In the genomic region with DNA sequence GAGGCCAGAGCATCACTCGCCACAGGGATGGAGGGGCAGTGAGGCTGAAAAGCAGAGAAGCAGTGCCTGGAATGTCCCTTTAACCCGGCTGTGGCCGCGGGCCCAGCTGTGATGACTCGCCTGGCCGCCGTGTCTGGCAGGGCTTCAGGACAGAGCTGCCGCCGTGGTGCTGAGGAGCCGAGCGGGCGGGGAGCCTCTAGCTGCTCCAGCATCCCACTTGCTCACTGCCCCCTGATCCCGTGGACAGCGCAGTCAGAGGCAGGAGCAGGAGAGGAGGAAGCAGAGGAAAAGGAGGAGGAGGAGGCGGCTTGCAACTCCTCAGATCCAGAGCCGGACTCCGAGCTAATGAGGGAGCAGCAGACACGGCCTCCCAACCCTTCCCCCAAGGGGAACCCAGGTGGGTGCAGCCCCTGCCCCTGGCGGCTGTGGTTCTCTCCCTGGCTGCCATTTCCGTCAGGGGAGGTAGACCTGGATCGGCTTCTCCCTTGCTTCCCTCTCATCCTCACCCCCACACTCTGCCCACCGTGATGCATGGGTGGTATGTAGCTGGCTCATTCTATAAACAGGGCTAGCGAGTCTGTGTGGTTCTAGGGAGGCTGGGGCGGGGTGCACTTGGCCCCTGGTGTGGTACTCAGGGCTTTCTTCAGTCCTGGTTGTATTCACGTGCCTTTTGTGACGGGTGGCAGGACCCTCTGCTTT, we compare ENCODE assay signal across 9 cellular contexts.
DNase-seq lines count a peak whose midpoint lies in the region; ATAC-seq, FAIRE-seq and TF ChIP-seq lines count a peak whose summit lies in the region.
"Had no signal": no experiment of that assay in that cellular context is flagged by ENCODE, and none has a peak within 500 bp of the region (broad histone marks: within the 10 kb centered on the region; RNA-seq: fewer than 3 reads in every experiment).

No MANE protein-coding gene starts in this region.

- H3K9ac ChIP-seq in astrocyte (ENCODE audit: low read length) = peak overlapping the region; percentile 45

- H3K4me1 ChIP-seq in CD8-positive, alpha-beta memory T cell (ENCODE audit: insufficient read depth, low read length) = peaks cover 3% of the 10 kb centered on the region
- peaks cover 26% of the 10 kb centered on the region for H3K4me1 ChIP-seq in astrocyte (ENCODE audit: insufficient read depth, low read length)
- no peaks in the 10 kb centered on the region for H3K4me1 ChIP-seq in effector memory CD4-positive, alpha-beta T cell (ENCODE audit: control insufficient read depth, insufficient read depth, low read length, poor library complexity, severe bottlenecking)

- no peak overlapping the region for H2AFZ ChIP-seq in astrocyte (ENCODE audit: low read depth, low read length)

- H3K36me3 Mint-ChIP-seq in CD8-positive, alpha-beta memory T cell = peaks cover 0 to 46% (median 3%) of the 10 kb centered on the region in 3 donors
- peaks cover 4% of the 10 kb centered on the region for H3K36me3 Mint-ChIP-seq in astrocyte (ENCODE audit: low read depth, unreplicated experiment)

- DNase-seq in CD8-positive, alpha-beta memory T cell = no peak
- DNase-seq in astrocyte (ENCODE audit: low read depth) = peak; percentile 84
- peak; percentile 89 for DNase-seq in left ventricle myocardium superior
- DNase-seq in pulmonary artery endothelial cell (ENCODE audit: low read depth, low spot score) = peak; percentile 55
- DNase-seq in GM10248 (ENCODE audit: extremely low spot score) = no peak
- DNase-seq in middle frontal gyrus (ENCODE audit: extremely low spot score, low spot score) = no peak
- DNase-seq in effector memory CD4-positive, alpha-beta T cell = no peak
- DNase-seq: activated CD8-positive, alpha-beta T cell treated with anti-CD3 and anti-CD28 coated beads for 36 hours had no signal

- CTCF ChIA-PET in CD8-positive, alpha-beta memory T cell (lab: Charles Lee) = no interaction called here
- CTCF ChIA-PET in GM10248 (lab: Yijun Ruan, JAX) = interaction anchor here (1.4 kb wide), 1 partner anchor 12 kb away, joined by 5 read pairs; no protein-coding TSS in a partner anchor

- FAIRE-seq in astrocyte (lab: Jason Lieb, UNC) = peak; percentile 9

- POLR2A ChIA-PET in CD8-positive, alpha-beta memory T cell (lab: Charles Lee) = no interaction called here
- POLR2A ChIA-PET in GM10248 (lab: Yijun Ruan, JAX) = no interaction called here

- peaks cover 97% of the 10 kb centered on the region for H4K20me1 ChIP-seq in astrocyte (ENCODE audit: insufficient read depth, low read length)

- no peaks in the 10 kb centered on the region for H3K9me3 Mint-ChIP-seq in CD8-positive, alpha-beta memory T cell
- peaks cover 1% of the 10 kb centered on the region for H3K9me3 Mint-ChIP-seq in astrocyte (ENCODE audit: unreplicated experiment)
- H3K9me3 Mint-ChIP-seq: activated CD8-positive, alpha-beta T cell treated with anti-CD3 and anti-CD28 coated beads for 36 hours had no signal

- intact Hi-C loops in left ventricle myocardium superior (cut with micrococcal nuclease) = no loop called here

- no peak overlapping the region for H3K4me3 ChIP-seq in CD8-positive, alpha-beta memory T cell (ENCODE audit: low read length)
- no peak overlapping the region for H3K4me3 ChIP-seq in astrocyte (ENCODE audit: insufficient read depth, low read depth, low read length)
- no peak overlapping the region for H3K4me3 ChIP-seq in effector memory CD4-positive, alpha-beta T cell (ENCODE audit: insufficient read depth, low read depth, low read length, poor library complexity, severe bottlenecking)

- H3K27ac ChIP-seq in CD8-positive, alpha-beta memory T cell (ENCODE audit: low read depth, low read length) = no peak overlapping the region
- peak overlapping the region; percentile 4 for H3K27ac ChIP-seq in astrocyte (ENCODE audit: low read depth, low read length)
- H3K27ac ChIP-seq in effector memory CD4-positive, alpha-beta T cell (ENCODE audit: insufficient read depth, low read length, poor library complexity, severe bottlenecking) = no peak overlapping the region

- peaks cover 12% of the 10 kb centered on the region for H3K36me3 ChIP-seq in CD8-positive, alpha-beta memory T cell (ENCODE audit: insufficient read depth, low read length)
- peaks cover 5% of the 10 kb centered on the region for H3K36me3 ChIP-seq in astrocyte (ENCODE audit: insufficient read depth, low read length)
- peaks cover 14% of the 10 kb centered on the region for H3K36me3 ChIP-seq in effector memory CD4-positive, alpha-beta T cell (ENCODE audit: control insufficient read depth, insufficient read depth, low read length)

- ATAC-seq in left ventricle myocardium superior (peak; percentile 87), HG03175 (IDR thresholded peaks at IDR 0.05; ENCODE audit: unreplicated experiment) (no peak)
- ATAC-seq: activated CD8-positive, alpha-beta T cell treated with anti-CD3 and anti-CD28 coated beads for 36 hours had no signal

- TF ChIP-seq CTCF in astrocyte (IDR thresholded peaks at IDR 0.05; ENCODE audit: insufficient read depth, low read depth, low read length) (no peak), GM10248 (IDR thresholded peaks at IDR 0.05; ENCODE audit: control extremely low read depth, extremely low read depth, low read depth, missing control alignments) (no peak)

- H3K4me3 Mint-ChIP-seq in CD8-positive, alpha-beta memory T cell = no peak overlapping the region
- no peak overlapping the region for H3K4me3 Mint-ChIP-seq in astrocyte (ENCODE audit: unreplicated experiment)
- H3K4me3 Mint-ChIP-seq: activated CD8-positive, alpha-beta T cell treated with anti-CD3 and anti-CD28 coated beads for 36 hours had no signal

- peaks cover 37% of the 10 kb centered on the region for H3K79me2 ChIP-seq in astrocyte (ENCODE audit: insufficient read depth, low read length)

- H3K27ac Mint-ChIP-seq in CD8-positive, alpha-beta memory T cell = peak overlapping the region in 5 of 8 donors; percentile 52 to 97 (median 69)
- H3K27ac Mint-ChIP-seq in astrocyte (ENCODE audit: unreplicated experiment) = peak overlapping the region; percentile 76

- H3K27me3 ChIP-seq in CD8-positive, alpha-beta memory T cell (ENCODE audit: insufficient read depth, low read length, poor library complexity, severe bottlenecking) = no peaks in the 10 kb centered on the region
- H3K27me3 ChIP-seq in astrocyte (ENCODE audit: insufficient read depth, low read length) = no peaks in the 10 kb centered on the region
- H3K27me3 ChIP-seq in effector memory CD4-positive, alpha-beta T cell (replicated peaks; ENCODE audit: control insufficient read depth, insufficient read depth, low read length, poor library complexity, severe bottlenecking) = no peaks in the 10 kb centered on the region

- H3K4me1 Mint-ChIP-seq in CD8-positive, alpha-beta memory T cell = peaks cover 0 to 8% (median 4%) of the 10 kb centered on the region in 3 donors
- H3K4me1 Mint-ChIP-seq in astrocyte (ENCODE audit: low read depth, unreplicated experiment) = peaks cover 52% of the 10 kb centered on the region

- no peaks in the 10 kb centered on the region for H3K9me3 ChIP-seq in CD8-positive, alpha-beta memory T cell (ENCODE audit: low read length)
- no peaks in the 10 kb centered on the region for H3K9me3 ChIP-seq in astrocyte (ENCODE audit: insufficient read depth, low read depth, low read length)
- H3K9me3 ChIP-seq in effector memory CD4-positive, alpha-beta T cell (ENCODE audit: control insufficient read depth, low read length) = no peaks in the 10 kb centered on the region

- H3K27me3 Mint-ChIP-seq in CD8-positive, alpha-beta memory T cell = no peaks in the 10 kb centered on the region
- H3K27me3 Mint-ChIP-seq in astrocyte (ENCODE audit: low read depth, unreplicated experiment) = no peaks in the 10 kb centered on the region
- H3K27me3 Mint-ChIP-seq: activated CD8-positive, alpha-beta T cell treated with anti-CD3 and anti-CD28 coated beads for 36 hours had no signal

- H3K4me2 ChIP-seq in astrocyte (ENCODE audit: low read length) = peak overlapping the region; percentile 68

Comparison
In these comparisons a context has a peak if more than half of its experiments do, and no peak if none do; other contexts are left out.
1. DNase-seq: peak in astrocyte (single experiment), left ventricle myocardium superior (single experiment) and pulmonary artery endothelial cell (single experiment); none in CD8-positive, alpha-beta memory T cell (0 of 5), GM10248 (single experiment), middle frontal gyrus (single experiment) and effector memory CD4-positive, alpha-beta T cell (0 of 3).